ENCODE assay signal across 8 cellular contexts in the genomic region with DNA sequence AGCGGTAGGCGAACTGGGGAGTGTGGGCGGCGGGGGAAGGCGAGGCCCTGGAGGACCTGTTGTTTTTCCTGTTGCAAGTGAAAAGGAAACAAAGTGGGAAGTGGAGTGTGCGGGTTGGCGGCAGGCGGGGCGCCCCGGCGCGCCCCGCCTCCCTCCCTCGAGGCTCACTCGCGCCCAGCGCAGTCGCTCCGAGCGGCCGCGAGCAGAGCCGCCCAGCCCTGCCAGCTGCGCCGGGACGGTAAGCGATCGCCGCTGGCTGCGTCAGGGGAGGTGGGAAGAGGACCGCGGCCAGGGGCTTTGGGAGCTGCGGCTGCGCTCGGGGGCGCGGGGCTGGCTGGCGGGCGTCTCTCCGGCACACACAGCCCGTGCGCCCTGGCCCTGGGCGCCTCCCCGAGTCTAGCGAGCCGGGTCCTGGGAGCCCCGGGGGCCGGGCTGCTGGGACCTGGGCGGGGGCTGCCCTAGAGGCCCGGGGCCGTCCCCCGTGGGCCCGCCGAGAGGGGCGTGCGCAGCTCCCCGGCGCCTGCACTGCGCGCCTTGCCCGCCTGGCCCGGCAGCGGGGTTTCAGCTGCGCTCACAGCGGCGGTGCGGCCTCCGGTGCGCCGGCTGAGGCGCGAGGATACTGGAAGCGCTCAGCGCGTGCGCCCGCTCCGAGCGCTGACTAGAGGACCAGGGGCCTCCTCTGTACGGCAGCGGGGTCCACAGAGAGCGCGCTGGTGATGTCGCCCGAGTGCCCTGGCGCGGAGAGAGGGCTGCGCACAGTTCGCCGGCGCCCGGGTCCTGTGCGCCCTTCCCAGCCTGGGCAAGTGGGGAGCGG. TPM values are rescaled to one million over a fixed set of nuclear protein-coding genes. Genes with fewer than 3 reads are reported as not detected.
DNase-seq lines count a peak whose midpoint lies in the region; ATAC-seq and TF ChIP-seq lines count a peak whose summit lies in the region.

Gene PIK3CD (plus strand): TSS at position 167 of the 814 bp plus-strand sequence. CDS start 58,725 bp downstream, outside the sequence.

- no peak within 1 kb of the TSS for H3K27ac Mint-ChIP-seq in MCF 10A (ENCODE audit: low read depth, unreplicated experiment)

- TF ChIP-seq CTCF in GM10266 (IDR thresholded peaks at IDR 0.05; ENCODE audit: control insufficient read depth, insufficient read depth, low read depth, missing control alignments) = no peak
- no peak for TF ChIP-seq CTCF in MCF 10A (IDR thresholded peaks at IDR 0.05; ENCODE audit: unreplicated experiment)

- DNase-seq in GM10266 (ENCODE audit: extremely low spot score) = peak; percentile 64
- DNase-seq in T-helper 2 cell = peak in 4 of 5 experiments; percentile 30 to 70 (median 30)
- DNase-seq in MCF 10A (ENCODE audit: unreplicated experiment) = no peak
- peak; percentile 46 for DNase-seq in kidney tubule cell (ENCODE audit: low spot score)
- DNase-seq in stimulated activated CD4-positive, alpha-beta T cell treated with anti-CD3 and anti-CD28 coated beads, Interleukin-4, amount 100 ng/mL, for 1 hour = peak; percentile 57

- no peaks in the 10 kb centered on the region for H3K36me3 Mint-ChIP-seq in MCF 10A (ENCODE audit: insufficient read depth, unreplicated experiment)

- intact Hi-C loops in MCF 10A (cut with micrococcal nuclease) = no loop called here

- no TSS peak for BruUV-seq in MCF 10A (replicated peaks; lab: Mats Ljungman, UMichigan)

- H3K36me3 ChIP-seq in HUES48 (ENCODE audit: control insufficient read depth, insufficient read depth, low read length) = no peaks in the 10 kb centered on the region

- ATAC-seq in GM21367 (IDR thresholded peaks at IDR 0.05; ENCODE audit: unreplicated experiment) = no peak
- ATAC-seq in HG02763 (IDR thresholded peaks at IDR 0.05; ENCODE audit: unreplicated experiment) = no peak

- POLR2A ChIA-PET in MCF 10A (lab: Yijun Ruan, JAX) = interaction anchor here (1.2 kb wide), 1 partner anchor 28 kb away, joined by 3 read pairs; no protein-coding TSS in a partner anchor

- CTCF ChIA-PET in MCF 10A (lab: Yijun Ruan, JAX) = no interaction called here

- no peak within 1 kb of the TSS for H3K9ac ChIP-seq in HUES48 (ENCODE audit: low read depth, low read length)

- H3K9me3 Mint-ChIP-seq in MCF 10A (ENCODE audit: unreplicated experiment) = no peaks in the 10 kb centered on the region

- H3K27me3 ChIP-seq in HUES48 (ENCODE audit: control insufficient read depth, insufficient read depth, low read length) = peaks cover 39% of the 10 kb centered on the region

- H3K4me3 Mint-ChIP-seq in MCF 10A (ENCODE audit: unreplicated experiment) = peak within 1 kb of the TSS; percentile 51

- peak within 1 kb of the TSS; percentile 72 for H3K4me3 ChIP-seq in HUES48 (ENCODE audit: low read depth, low read length)

- no peaks in the 10 kb centered on the region for H3K27me3 Mint-ChIP-seq in MCF 10A (ENCODE audit: insufficient read depth, unreplicated experiment)

- H3K4me1 ChIP-seq in HUES48 (ENCODE audit: control insufficient read depth, insufficient read depth, low read length) = no peaks in the 10 kb centered on the region

- no peak within 1 kb of the TSS for H3K27ac ChIP-seq in HUES48 (ENCODE audit: low read depth, low read length)

- no peaks in the 10 kb centered on the region for H3K9me3 ChIP-seq in HUES48 (ENCODE audit: control insufficient read depth, insufficient read depth, low read length)

- H3K4me1 Mint-ChIP-seq in MCF 10A (ENCODE audit: insufficient read depth, unreplicated experiment) = no peaks in the 10 kb centered on the region

RNA-seq across cellular contexts. Expression of gene PIK3CD, which starts in this region (rescaled TPM):
- 6.3 and 7.0 TPM in 2 replicates for total RNA-seq in MCF 10A (2022)
